In the genomic region with DNA sequence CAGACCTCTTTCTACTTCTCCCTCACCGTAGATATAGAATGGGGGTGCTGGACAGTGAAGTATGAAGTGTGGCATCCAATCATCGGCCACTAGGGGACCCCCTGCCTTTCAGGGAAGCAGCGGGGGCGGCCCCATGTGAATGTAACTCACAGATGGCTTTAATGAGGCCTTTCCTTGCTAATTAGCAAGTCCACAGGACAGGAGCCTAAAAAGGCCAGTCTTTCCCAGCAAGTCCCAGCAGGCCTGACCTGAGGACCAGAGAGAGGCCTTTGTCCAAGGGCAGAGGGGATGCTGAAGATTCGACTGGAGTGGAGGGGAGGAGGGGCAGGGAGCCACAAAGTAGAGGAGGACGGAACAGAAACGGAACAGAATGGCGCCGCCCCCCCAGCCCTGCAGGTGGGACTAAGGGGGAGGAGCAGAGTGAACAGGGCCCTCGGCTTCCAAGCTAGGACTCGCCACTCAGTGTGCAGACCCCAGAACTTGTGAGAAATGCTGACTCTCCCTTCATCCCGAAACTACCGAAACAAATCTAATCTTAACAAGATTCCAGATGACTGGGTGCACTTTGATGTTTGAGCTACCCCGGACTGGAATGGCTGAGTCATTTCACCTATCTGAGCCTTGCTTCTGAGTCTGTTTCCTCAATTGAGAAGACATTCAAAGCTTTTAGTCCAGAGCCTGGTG, we compare ENCODE assay signal across 1 cellular context.
TF ChIP-seq lines count a peak whose summit lies in the region.

No MANE protein-coding gene starts in this region.

TF ChIP-seq in K562, 482 proteins besides CTCF, POLR2A, EP300 and RAD21 (continued from another document and continues in another):
- TF ChIP-seq NR0B1 (IDR thresholded peaks at IDR 0.05; ENCODE audit: partially characterized antibody) (no peak), GTF2F1 (IDR thresholded peaks at IDR 0.05; ENCODE audit: low read depth, low read length) (no peak), ETS1 (conservative IDR thresholded peaks at IDR 0.05; ENCODE audit: control insufficient read depth, low read depth, low read length) (no peak), RBM14 (IDR thresholded peaks at IDR 0.05; ENCODE audit: borderline replicate concordance, insufficient read depth, low read depth, low read length) (no peak), FOXK1 (CRISPR knock-in tag; IDR thresholded peaks at IDR 0.05; ENCODE audit: borderline replicate concordance) (peak; percentile 41; the same call in 1 of the 2 replicates), CBFA2T3 (IDR thresholded peaks at IDR 0.05) (peak; percentile 78), PRPF4 (IDR thresholded peaks at IDR 0.05; ENCODE audit: insufficient read depth, low read depth, low read length, poor library complexity, severe bottlenecking) (no peak), NKRF (IDR thresholded peaks at IDR 0.05; ENCODE audit: borderline replicate concordance) (0 out of 2 replicates have a peak, but pooled peaks have one; percentile 37), ILF3 (IDR thresholded peaks at IDR 0.05; ENCODE audit: borderline replicate concordance) (no peak), POLR3A (IDR thresholded peaks at IDR 0.05; ENCODE audit: borderline replicate concordance, extremely low read depth, insufficient read depth, insufficient read length) (no peak), ZNF79 (CRISPR knock-in tag; IDR thresholded peaks at IDR 0.05; ENCODE audit: low read depth) (no peak), ZNF197 (CRISPR knock-in tag; IDR thresholded peaks at IDR 0.05; ENCODE audit: low read depth) (no peak), ELK1 (CRISPR knock-in tag; IDR thresholded peaks at IDR 0.05) (no peak), SMARCB1 (IDR thresholded peaks at IDR 0.05; ENCODE audit: insufficient read length, low read depth) (no peak), NR4A1 (CRISPR knock-in tag; IDR thresholded peaks at IDR 0.05) (0 out of 2 replicates have a peak, but pooled peaks have one; percentile 44), NR4A1 (tag; IDR thresholded peaks at IDR 0.05) (no peak), TEAD4 (IDR thresholded peaks at IDR 0.05; ENCODE audit: low read length) (peak; percentile 80), TEAD4 (CRISPR knock-in tag; IDR thresholded peaks at IDR 0.05; ENCODE audit: borderline replicate concordance) (no peak), HMG20B (CRISPR knock-in tag; IDR thresholded peaks at IDR 0.05) (no peak), RBBP5 (IDR thresholded peaks at IDR 0.05; ENCODE audit: borderline replicate concordance, insufficient read depth, low read length, poor library complexity, severe bottlenecking) (no peak), RBM22 (IDR thresholded peaks at IDR 0.05; ENCODE audit: low read depth, low read length, poor library complexity, severe bottlenecking) (no peak), ZNF609 (CRISPR knock-in tag; IDR thresholded peaks at IDR 0.05; ENCODE audit: borderline replicate concordance) (no peak), ATF1 (CRISPR knock-in tag; IDR thresholded peaks at IDR 0.05) (no peak), ATF1 (tag; IDR thresholded peaks at IDR 0.05) (peak; percentile 42; the same call in 1 of the 2 replicates), NFYB (IDR thresholded peaks at IDR 0.05; ENCODE audit: extremely low read depth, insufficient read length) (no peak), TRIM24 (IDR thresholded peaks at IDR 0.05) (no peak), SRSF3 (IDR thresholded peaks at IDR 0.05; ENCODE audit: insufficient read depth, low read length) (no peak), KLF6 (CRISPR knock-in tag; IDR thresholded peaks at IDR 0.05; ENCODE audit: borderline replicate concordance) (peak; percentile 45; the same call in 1 of the 2 replicates), GTF3C2 (IDR thresholded peaks at IDR 0.05; ENCODE audit: borderline replicate concordance, extremely low read depth, insufficient read length) (no peak)
- TF ChIP-seq, protein P1, sequence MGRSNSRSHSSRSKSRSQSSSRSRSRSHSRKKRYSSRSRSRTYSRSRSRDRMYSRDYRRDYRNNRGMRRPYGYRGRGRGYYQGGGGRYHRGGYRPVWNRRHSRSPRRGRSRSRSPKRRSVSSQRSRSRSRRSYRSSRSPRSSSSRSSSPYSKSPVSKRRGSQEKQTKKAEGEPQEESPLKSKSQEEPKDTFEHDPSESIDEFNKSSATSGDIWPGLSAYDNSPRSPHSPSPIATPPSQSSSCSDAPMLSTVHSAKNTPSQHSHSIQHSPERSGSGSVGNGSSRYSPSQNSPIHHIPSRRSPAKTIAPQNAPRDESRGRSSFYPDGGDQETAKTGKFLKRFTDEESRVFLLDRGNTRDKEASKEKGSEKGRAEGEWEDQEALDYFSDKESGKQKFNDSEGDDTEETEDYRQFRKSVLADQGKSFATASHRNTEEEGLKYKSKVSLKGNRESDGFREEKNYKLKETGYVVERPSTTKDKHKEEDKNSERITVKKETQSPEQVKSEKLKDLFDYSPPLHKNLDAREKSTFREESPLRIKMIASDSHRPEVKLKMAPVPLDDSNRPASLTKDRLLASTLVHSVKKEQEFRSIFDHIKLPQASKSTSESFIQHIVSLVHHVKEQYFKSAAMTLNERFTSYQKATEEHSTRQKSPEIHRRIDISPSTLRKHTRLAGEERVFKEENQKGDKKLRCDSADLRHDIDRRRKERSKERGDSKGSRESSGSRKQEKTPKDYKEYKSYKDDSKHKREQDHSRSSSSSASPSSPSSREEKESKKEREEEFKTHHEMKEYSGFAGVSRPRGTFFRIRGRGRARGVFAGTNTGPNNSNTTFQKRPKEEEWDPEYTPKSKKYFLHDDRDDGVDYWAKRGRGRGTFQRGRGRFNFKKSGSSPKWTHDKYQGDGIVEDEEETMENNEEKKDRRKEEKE (IDR thresholded peaks at IDR 0.05; ENCODE audit: borderline replicate concordance in 1 of 2, control insufficient read depth in 1 of 2, low read depth in 2 of 2, low read length in 1 of 2): no peak
- TF ChIP-seq, protein P2, sequence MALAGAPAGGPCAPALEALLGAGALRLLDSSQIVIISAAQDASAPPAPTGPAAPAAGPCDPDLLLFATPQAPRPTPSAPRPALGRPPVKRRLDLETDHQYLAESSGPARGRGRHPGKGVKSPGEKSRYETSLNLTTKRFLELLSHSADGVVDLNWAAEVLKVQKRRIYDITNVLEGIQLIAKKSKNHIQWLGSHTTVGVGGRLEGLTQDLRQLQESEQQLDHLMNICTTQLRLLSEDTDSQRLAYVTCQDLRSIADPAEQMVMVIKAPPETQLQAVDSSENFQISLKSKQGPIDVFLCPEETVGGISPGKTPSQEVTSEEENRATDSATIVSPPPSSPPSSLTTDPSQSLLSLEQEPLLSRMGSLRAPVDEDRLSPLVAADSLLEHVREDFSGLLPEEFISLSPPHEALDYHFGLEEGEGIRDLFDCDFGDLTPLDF (CRISPR knock-in tag; IDR thresholded peaks at IDR 0.05): no peak
- TF ChIP-seq, protein P3, sequence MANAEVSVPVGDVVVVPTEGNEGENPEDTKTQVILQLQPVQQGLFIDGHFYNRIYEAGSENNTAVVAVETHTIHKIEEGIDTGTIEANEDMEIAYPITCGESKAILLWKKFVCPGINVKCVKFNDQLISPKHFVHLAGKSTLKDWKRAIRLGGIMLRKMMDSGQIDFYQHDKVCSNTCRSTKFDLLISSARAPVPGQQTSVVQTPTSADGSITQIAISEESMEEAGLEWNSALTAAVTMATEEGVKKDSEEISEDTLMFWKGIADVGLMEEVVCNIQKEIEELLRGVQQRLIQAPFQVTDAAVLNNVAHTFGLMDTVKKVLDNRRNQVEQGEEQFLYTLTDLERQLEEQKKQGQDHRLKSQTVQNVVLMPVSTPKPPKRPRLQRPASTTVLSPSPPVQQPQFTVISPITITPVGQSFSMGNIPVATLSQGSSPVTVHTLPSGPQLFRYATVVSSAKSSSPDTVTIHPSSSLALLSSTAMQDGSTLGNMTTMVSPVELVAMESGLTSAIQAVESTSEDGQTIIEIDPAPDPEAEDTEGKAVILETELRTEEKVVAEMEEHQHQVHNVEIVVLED (CRISPR knock-in tag; IDR thresholded peaks at IDR 0.05): no peak
